ENCODE assay signal across 8 cellular contexts in the genomic region with DNA sequence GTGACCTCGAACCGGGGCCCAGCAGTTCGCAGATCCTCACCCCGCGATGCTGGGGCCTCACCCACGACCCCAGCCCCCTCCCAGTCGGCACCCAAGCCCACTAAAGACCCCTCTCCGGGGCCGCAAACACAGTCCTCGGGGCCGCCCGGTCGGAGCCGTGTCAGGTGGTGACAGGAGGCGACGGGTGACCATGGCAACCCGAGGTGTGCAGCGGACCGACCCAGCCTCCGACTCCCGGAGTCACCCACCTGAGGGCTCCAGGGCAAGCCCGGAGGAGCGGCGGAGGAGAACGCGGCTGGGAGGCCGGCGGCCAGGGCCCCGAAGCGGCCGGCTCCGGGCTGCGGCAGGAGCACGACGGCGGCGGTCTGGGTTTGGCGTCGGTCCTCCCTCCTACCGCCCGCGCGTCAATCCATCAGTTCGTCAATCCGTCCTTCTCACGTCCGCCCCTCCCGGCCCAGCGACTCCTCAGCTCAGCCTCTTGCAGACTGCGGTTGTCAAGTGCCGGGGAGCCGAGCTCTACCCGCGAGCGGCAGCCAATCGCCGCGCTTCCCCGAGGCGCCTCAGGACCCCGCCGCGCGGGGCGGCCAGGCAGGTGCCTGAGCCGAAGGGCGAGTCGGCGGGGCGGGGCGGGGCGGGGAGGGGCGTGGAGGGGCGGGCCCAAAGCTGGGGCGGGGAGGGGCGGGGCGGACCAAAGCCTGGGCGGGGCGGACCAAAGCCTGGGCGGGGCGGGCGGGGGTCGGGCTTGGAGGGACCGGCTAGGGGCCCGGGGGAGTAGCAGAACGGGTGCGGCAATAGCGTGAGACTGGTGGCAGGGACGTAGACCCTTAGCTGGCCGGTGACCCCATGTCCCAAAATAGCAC.
DNase-seq lines count a peak whose midpoint lies in the region; ATAC-seq and TF ChIP-seq lines count a peak whose summit lies in the region.

A gene (minus strand): TSS at position 489 of the 860 bp plus-strand sequence. CDS start 18,590 bp downstream, outside the sequence.

- ATAC-seq in GM19035 (IDR thresholded peaks at IDR 0.05; ENCODE audit: unreplicated experiment) (peak; percentile 92), HG03342 (IDR thresholded peaks at IDR 0.05; ENCODE audit: unreplicated experiment) (peak; percentile 92)
- peak; percentile 99 to 100 for ATAC-seq in activated CD4-positive, CD25-positive, alpha-beta regulatory T cell treated with anti-CD3 and anti-CD28 coated beads, Interleukin-2, amount 50 U/mL, for 24 hours

- TF ChIP-seq CTCF in AG09319 (IDR thresholded peaks at IDR 0.05; ENCODE audit: low read depth, low read length): no peak

- DNase-seq in AG09319 (ENCODE audit: extremely low read depth, low read depth): peak; percentile 85
- DNase-seq in NCI-H345 treated with DMSO at 0.1 percent for 48 hours (lab: John Stamatoyannopoulos, UW; ENCODE audit: unreplicated experiment): peak; percentile 83
- DNase-seq in cerebellar cortex (ENCODE audit: low spot score): peak; percentile 97
- peak; percentile 98 for DNase-seq in islet precursor cell
- peak; percentile 90 for DNase-seq in stimulated activated CD4-positive, alpha-beta T cell treated with anti-CD3 and anti-CD28 coated beads, Interleukin-12 subunit alpha, Interleukin-12 subunit beta, amount 100 ng/mL, for 4 hours

Comparison
In these comparisons a context has a peak if more than half of its experiments do, and no peak if none do; other contexts are left out.
1. Peak in every context shown above with its lines: DNase-seq and ATAC-seq.